Comparison of ENCODE assay signal across 18 cellular contexts in genomic region chr5:10788358-10788757, GRCh38.
"Had no signal": no experiment of that assay in that cellular context is flagged by ENCODE, and none has a peak within 500 bp of the region (broad histone marks: within the 10 kb centered on the region; RNA-seq: fewer than 3 reads in every experiment).

No MANE protein-coding gene starts in this region.

- H3K27ac ChIP-seq: epithelial cell of prostate, parathyroid adenoma, psoas muscle, tibial artery had no signal

- H3K36me3 ChIP-seq: stomach, tibial artery had no signal

- DNase-seq: activated CD4-positive, alpha-beta memory T cell treated with anti-CD3 and anti-CD28 coated beads for 36 hours; activated CD4-positive, alpha-beta T cell treated with anti-CD3 and anti-CD28 coated beads, Interleukin-2, amount 10 ng/mL, durations not matched to agents 24 days and 14 days; activated CD4-positive, CD25-positive, alpha-beta regulatory T cell treated with anti-CD3 and anti-CD28 coated beads, Interleukin-2, amount 50 U/mL, for 72 hours; activated CD8-positive, alpha-beta memory T cell treated with anti-CD3 and anti-CD28 coated beads, Interleukin-2, amount 50 U/mL, for 4 hours; activated gamma-delta T cell treated with Interleukin-2 at 50 U/mL for 16 hours; activated naive CD4-positive, alpha-beta T cell treated with anti-CD3 and anti-CD28 coated beads, Interleukin-2, amount 50 U/mL, for 16 hours; activated T-cell treated with anti-CD3 and anti-CD28 coated beads, Interleukin-2, amount 50 U/mL, for 1 hour; effector CD8-positive, alpha-beta T cell; naive thymus-derived CD8-positive, alpha-beta T cell; stimulated activated CD4-positive, alpha-beta T cell treated with anti-CD3 and anti-CD28 coated beads, Interleukin-15, amount 100 ng/mL, for 24 hours; stimulated activated CD4-positive, alpha-beta T cell treated with anti-CD3 and anti-CD28 coated beads, Interleukin-2, amount 100 ng/mL, for 24 hours; stimulated activated naive B cell treated with anti-CD40 and anti-IgM and Interleukin-4, amounts not matched to agents 10 μg/mL and 1 μg/mL and 100 μg/mL, for 72 hours; stomach; T-helper 9 cell had no signal

- H3K9ac ChIP-seq: parathyroid adenoma had no signal

- H3K79me2 ChIP-seq: parathyroid adenoma had no signal

- ATAC-seq: naive thymus-derived CD8-positive, alpha-beta T cell; psoas muscle; stimulated activated naive B cell treated with anti-CD40 and anti-IgM and Interleukin-4, amounts not matched to agents 10 μg/mL and 1 μg/mL and 100 μg/mL, for 72 hours had no signal

- H3K4me3 ChIP-seq: psoas muscle, stomach, tibial artery had no signal

- H3K4me1 ChIP-seq: parathyroid adenoma, psoas muscle had no signal

- H2AFZ ChIP-seq: parathyroid adenoma had no signal

- H3K27me3 ChIP-seq: stomach, tibial artery had no signal

- H3K9me3 ChIP-seq: psoas muscle, stomach, tibial artery had no signal
